ENCODE assay signal across 2 cellular contexts in the genomic region with DNA sequence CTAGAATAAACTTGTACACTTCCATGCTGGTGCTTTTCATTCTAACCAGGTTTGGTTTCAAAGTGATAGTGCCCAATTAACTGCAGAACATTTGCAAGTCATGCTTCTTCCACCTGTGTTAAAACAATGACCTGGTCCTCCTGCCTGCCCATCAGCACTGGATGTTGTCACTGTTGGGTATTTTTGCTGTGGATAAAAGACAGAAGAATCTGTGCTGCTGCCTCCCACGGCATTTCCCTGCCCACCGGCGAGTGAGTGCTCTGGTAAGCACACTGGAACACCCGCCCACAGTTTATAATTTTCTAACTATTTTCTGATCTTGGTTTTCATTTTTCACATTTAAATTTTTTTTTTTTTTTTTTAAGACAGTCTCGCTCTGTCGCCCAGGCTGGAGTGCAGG.
TF ChIP-seq lines count a peak whose summit lies in the region.

No MANE protein-coding gene starts in this region.

TF ChIP-seq in SK-N-SH, 30 proteins besides CTCF, POLR2A, EP300 and RAD21 (continued from another document):
- TF ChIP-seq, protein P1, sequence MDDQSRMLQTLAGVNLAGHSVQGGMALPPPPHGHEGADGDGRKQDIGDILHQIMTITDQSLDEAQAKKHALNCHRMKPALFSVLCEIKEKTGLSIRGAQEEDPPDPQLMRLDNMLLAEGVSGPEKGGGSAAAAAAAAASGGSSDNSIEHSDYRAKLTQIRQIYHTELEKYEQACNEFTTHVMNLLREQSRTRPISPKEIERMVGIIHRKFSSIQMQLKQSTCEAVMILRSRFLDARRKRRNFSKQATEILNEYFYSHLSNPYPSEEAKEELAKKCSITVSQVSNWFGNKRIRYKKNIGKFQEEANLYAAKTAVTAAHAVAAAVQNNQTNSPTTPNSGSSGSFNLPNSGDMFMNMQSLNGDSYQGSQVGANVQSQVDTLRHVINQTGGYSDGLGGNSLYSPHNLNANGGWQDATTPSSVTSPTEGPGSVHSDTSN (IDR thresholded peaks at IDR 0.05): no peak
- TF ChIP-seq, protein P2, sequence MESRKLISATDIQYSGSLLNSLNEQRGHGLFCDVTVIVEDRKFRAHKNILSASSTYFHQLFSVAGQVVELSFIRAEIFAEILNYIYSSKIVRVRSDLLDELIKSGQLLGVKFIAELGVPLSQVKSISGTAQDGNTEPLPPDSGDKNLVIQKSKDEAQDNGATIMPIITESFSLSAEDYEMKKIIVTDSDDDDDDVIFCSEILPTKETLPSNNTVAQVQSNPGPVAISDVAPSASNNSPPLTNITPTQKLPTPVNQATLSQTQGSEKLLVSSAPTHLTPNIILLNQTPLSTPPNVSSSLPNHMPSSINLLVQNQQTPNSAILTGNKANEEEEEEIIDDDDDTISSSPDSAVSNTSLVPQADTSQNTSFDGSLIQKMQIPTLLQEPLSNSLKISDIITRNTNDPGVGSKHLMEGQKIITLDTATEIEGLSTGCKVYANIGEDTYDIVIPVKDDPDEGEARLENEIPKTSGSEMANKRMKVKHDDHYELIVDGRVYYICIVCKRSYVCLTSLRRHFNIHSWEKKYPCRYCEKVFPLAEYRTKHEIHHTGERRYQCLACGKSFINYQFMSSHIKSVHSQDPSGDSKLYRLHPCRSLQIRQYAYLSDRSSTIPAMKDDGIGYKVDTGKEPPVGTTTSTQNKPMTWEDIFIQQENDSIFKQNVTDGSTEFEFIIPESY (IDR thresholded peaks at IDR 0.05; ENCODE audit: borderline replicate concordance, low read depth): no peak
- TF ChIP-seq TAF1 (IDR thresholded peaks at IDR 0.05; ENCODE audit: borderline replicate concordance, low read depth, low read length): no peak

TF ChIP-seq in SK-N-SH treated with all-trans-retinoic acid at 6 μM for 48 hours, 23 proteins besides CTCF, POLR2A, EP300 and RAD21 (continued from another document):
- TF ChIP-seq, protein P3, sequence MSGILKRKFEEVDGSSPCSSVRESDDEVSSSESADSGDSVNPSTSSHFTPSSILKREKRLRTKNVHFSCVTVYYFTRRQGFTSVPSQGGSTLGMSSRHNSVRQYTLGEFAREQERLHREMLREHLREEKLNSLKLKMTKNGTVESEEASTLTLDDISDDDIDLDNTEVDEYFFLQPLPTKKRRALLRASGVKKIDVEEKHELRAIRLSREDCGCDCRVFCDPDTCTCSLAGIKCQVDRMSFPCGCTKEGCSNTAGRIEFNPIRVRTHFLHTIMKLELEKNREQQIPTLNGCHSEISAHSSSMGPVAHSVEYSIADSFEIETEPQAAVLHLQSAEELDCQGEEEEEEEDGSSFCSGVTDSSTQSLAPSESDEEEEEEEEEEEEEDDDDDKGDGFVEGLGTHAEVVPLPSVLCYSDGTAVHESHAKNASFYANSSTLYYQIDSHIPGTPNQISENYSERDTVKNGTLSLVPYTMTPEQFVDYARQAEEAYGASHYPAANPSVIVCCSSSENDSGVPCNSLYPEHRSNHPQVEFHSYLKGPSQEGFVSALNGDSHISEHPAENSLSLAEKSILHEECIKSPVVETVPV (CRISPR knock-in tag; IDR thresholded peaks at IDR 0.05): no peak
- no peak for TF ChIP-seq ZNF565 (CRISPR knock-in tag; conservative IDR thresholded peaks at IDR 0.05; ENCODE audit: low read depth)
